9 cellular contexts compared by ENCODE assay signal in genomic region chr3:128804817-128805166, GRCh38.
DNase-seq lines count a peak whose midpoint lies in the region; ATAC-seq and TF ChIP-seq lines count a peak whose summit lies in the region.
"Had no signal": no experiment of that assay in that cellular context is flagged by ENCODE, and none has a peak within 500 bp of the region (broad histone marks: within the 10 kb centered on the region; RNA-seq: fewer than 3 reads in every experiment).

No MANE protein-coding gene starts in this region.

- H2AFZ ChIP-seq in mesenchymal stem cell (ENCODE audit: low read depth, low read length) (no peak overlapping the region), mammary epithelial cell (ENCODE audit: low read depth, low read length) (no peak overlapping the region)

- peak; percentile 28 for ATAC-seq in Right ventricle myocardium superior (ENCODE audit: poor library complexity)
- no peak for ATAC-seq in Right ventricle myocardium inferior
- ATAC-seq in upper lobe of right lung = peak; percentile 64
- ATAC-seq in GM18873 (IDR thresholded peaks at IDR 0.05; ENCODE audit: low FRiP score, unreplicated experiment) = no peak

- H3K23ac ChIP-seq in mesenchymal stem cell (ENCODE audit: low read length in 2 of 2) = no peak overlapping the region

- WGBS in mesenchymal stem cell = 99% methylated on average over 5 of the region's 5 CpGs
- WGBS in mammary epithelial cell (ENCODE audit: low coverage, missing lambda C conversion rate) = 100% methylated on average over 5 of the region's 5 CpGs

- H3K14ac ChIP-seq in mesenchymal stem cell (ENCODE audit: low read length in 2 of 2) = no peak overlapping the region

- no TSS peak for BruUV-seq in mammary epithelial cell (replicated peaks; lab: Mats Ljungman, UMichigan)

- dilution Hi-C loops in mammary epithelial cell (cut with HindIII; ENCODE audit: low sequenced_read_pairs) = no loop called here

- no peak overlapping the region for H3K4me3 ChIP-seq in colonic mucosa
- H3K4me3 ChIP-seq in mesenchymal stem cell (ENCODE audit: insufficient read depth in 1 of 2, low read depth in 1 of 2, low read length in 2 of 2) = peak overlapping the region in 1 of 2 experiments; percentile 11
- no peak overlapping the region for H3K4me3 ChIP-seq in upper lobe of right lung
- H3K4me3 ChIP-seq in mammary epithelial cell (replicated peaks in 1 of 3; ENCODE audit: insufficient read depth in 1 of 3, low read depth in 2 of 3, low read length in 3 of 3) = no peak overlapping the region

- no peak overlapping the region for H3K4ac ChIP-seq in mesenchymal stem cell (ENCODE audit: low read depth in 1 of 2, low read length in 2 of 2)

- no peak overlapping the region for H3K18ac ChIP-seq in mesenchymal stem cell (ENCODE audit: low read depth in 1 of 2, low read length in 2 of 2)

- H2BK5ac ChIP-seq in mesenchymal stem cell (ENCODE audit: low read depth, low read length, poor library complexity, severe bottlenecking) = no peak overlapping the region

- H3K27me3 ChIP-seq in colonic mucosa = no peaks in the 10 kb centered on the region
- no peaks in the 10 kb centered on the region for H3K27me3 ChIP-seq in mesenchymal stem cell (ENCODE audit: control insufficient read depth in 1 of 2, insufficient read depth in 1 of 2, low read length in 2 of 2)
- H3K27me3 ChIP-seq in upper lobe of right lung = no peaks in the 10 kb centered on the region
- H3K27me3 ChIP-seq in mammary epithelial cell (ENCODE audit: insufficient read depth, low read length) = no peaks in the 10 kb centered on the region

- CTCF ChIA-PET in mammary epithelial cell (lab: Charles Lee; ENCODE audit: low non-redundant PET) = no interaction called here

- no peak overlapping the region for H3K9ac ChIP-seq in colonic mucosa (ENCODE audit: low read depth in 2 of 2, low read length in 2 of 2)
- peak overlapping the region; percentile 39 for H3K9ac ChIP-seq in mesenchymal stem cell (ENCODE audit: low read length)
- no peak overlapping the region for H3K9ac ChIP-seq in mammary epithelial cell (ENCODE audit: insufficient read depth, low read length)

- TF ChIP-seq CTCF in colonic mucosa (IDR thresholded peaks at IDR 0.05) = no peak
- TF ChIP-seq CTCF in upper lobe of right lung (IDR thresholded peaks at IDR 0.05) = no peak
- TF ChIP-seq CTCF in mammary epithelial cell (conservative IDR thresholded peaks at IDR 0.05 in 1 of 2, IDR thresholded peaks at IDR 0.05 in 1 of 2; ENCODE audit: extremely low read depth in 1 of 2, insufficient read depth in 1 of 2, low read depth in 1 of 2, low read length in 2 of 2) = no peak

- H3K79me1 ChIP-seq in mesenchymal stem cell (replicated peaks; ENCODE audit: low read length, poor library complexity, severe bottlenecking) = peaks cover 25% of the 10 kb centered on the region

- no peaks in the 10 kb centered on the region for H4K20me1 ChIP-seq in mammary epithelial cell (ENCODE audit: insufficient read depth, low read length)

- H4K8ac ChIP-seq in mesenchymal stem cell (ENCODE audit: low read length) = no peak overlapping the region

- no peak overlapping the region for H4K91ac ChIP-seq in mesenchymal stem cell (ENCODE audit: low read length)

- H3K36me3 ChIP-seq in colonic mucosa (peaks cover 5% of the 10 kb centered on the region), mesenchymal stem cell (ENCODE audit: control insufficient read depth in 1 of 2, insufficient read depth in 2 of 2, low read depth in 1 of 2, low read length in 2 of 2) (peaks cover 19 to 78% of the 10 kb centered on the region in 2 experiments), upper lobe of right lung (peaks cover 54% of the 10 kb centered on the region), mammary epithelial cell (ENCODE audit: insufficient read depth, low read length) (peaks cover 31% of the 10 kb centered on the region)

- no peak overlapping the region for H2BK15ac ChIP-seq in mesenchymal stem cell (ENCODE audit: low read depth, poor library complexity, severe bottlenecking)

- H3K9me3 ChIP-seq in colonic mucosa (no peaks in the 10 kb centered on the region), mesenchymal stem cell (ENCODE audit: control insufficient read depth, low read length) (no peaks in the 10 kb centered on the region), upper lobe of right lung (no peaks in the 10 kb centered on the region), mammary epithelial cell (replicated peaks; ENCODE audit: insufficient read depth, low read length) (no peaks in the 10 kb centered on the region)

- H2BK120ac ChIP-seq in mesenchymal stem cell (ENCODE audit: low read depth, low read length) = no peak overlapping the region

- DNase-seq in Right ventricle myocardium superior (no peak), Right ventricle myocardium inferior (ENCODE audit: missing footprints) (no peak), colonic mucosa (no peak), mesenchymal stem cell (no peak), upper lobe of right lung (no peak), 8988T (no peak), mammary epithelial cell (no peak)
- DNase-seq: C1 segment of cervical spinal cord had no signal

- peaks cover 86% of the 10 kb centered on the region for H3K79me2 ChIP-seq in mammary epithelial cell (ENCODE audit: insufficient read depth, low read length)

- H3K27ac ChIP-seq in colonic mucosa = peak overlapping the region; percentile 78
- no peak overlapping the region for H3K27ac ChIP-seq in mesenchymal stem cell (ENCODE audit: low read length, poor library complexity, severe bottlenecking)
- peak overlapping the region; percentile 49 for H3K27ac ChIP-seq in upper lobe of right lung
- H3K27ac ChIP-seq in mammary epithelial cell (ENCODE audit: insufficient read depth, low read depth, low read length) = no peak overlapping the region

- H3K4me2 ChIP-seq in mesenchymal stem cell (ENCODE audit: low read length, poor library complexity, severe bottlenecking) (no peak overlapping the region), mammary epithelial cell (ENCODE audit: insufficient read depth, low read depth, low read length) (no peak overlapping the region)

- in situ Hi-C loops in mammary epithelial cell (cut with MboI; ENCODE audit: low sequenced_read_pairs in 2 of 2) = no loop called here

- H2AK5ac ChIP-seq in mesenchymal stem cell (ENCODE audit: low read length, severe bottlenecking) = no peak overlapping the region

- peaks cover 11% of the 10 kb centered on the region for H3K4me1 ChIP-seq in colonic mucosa
- H3K4me1 ChIP-seq in mesenchymal stem cell (ENCODE audit: control insufficient read depth, insufficient read depth, low read depth, low read length) = peaks cover 5% of the 10 kb centered on the region
- peaks cover 38% of the 10 kb centered on the region for H3K4me1 ChIP-seq in upper lobe of right lung
- peaks cover 41% of the 10 kb centered on the region for H3K4me1 ChIP-seq in mammary epithelial cell (ENCODE audit: insufficient read depth, low read length)

- H2BK12ac ChIP-seq in mesenchymal stem cell (ENCODE audit: low read length in 2 of 2) = no peak overlapping the region

- intact Hi-C loops in Right ventricle myocardium superior (cut with DNase I) (no loop called here), Right ventricle myocardium inferior (cut with DNase I) (loop anchor here (5.0 kb wide), 2 partner anchors 43 to 108 kb away; no protein-coding TSS in a partner anchor), colonic mucosa (cut with DNase I) (no loop called here), upper lobe of right lung (cut with DNase I) (no loop called here), mammary epithelial cell (cut with micrococcal nuclease) (no loop called here)

Comparison
In these comparisons a context has a peak if more than half of its experiments do, and no peak if none do; other contexts are left out.
1. ATAC-seq: peak in Right ventricle myocardium superior (single experiment) and upper lobe of right lung (single experiment); none in Right ventricle myocardium inferior (single experiment) and GM18873 (single experiment).
2. H3K27ac ChIP-seq: peak in colonic mucosa (single experiment) and upper lobe of right lung (single experiment); none in mesenchymal stem cell (single experiment) and mammary epithelial cell (single experiment).